27 cellular contexts compared by ENCODE assay signal in the genomic region with DNA sequence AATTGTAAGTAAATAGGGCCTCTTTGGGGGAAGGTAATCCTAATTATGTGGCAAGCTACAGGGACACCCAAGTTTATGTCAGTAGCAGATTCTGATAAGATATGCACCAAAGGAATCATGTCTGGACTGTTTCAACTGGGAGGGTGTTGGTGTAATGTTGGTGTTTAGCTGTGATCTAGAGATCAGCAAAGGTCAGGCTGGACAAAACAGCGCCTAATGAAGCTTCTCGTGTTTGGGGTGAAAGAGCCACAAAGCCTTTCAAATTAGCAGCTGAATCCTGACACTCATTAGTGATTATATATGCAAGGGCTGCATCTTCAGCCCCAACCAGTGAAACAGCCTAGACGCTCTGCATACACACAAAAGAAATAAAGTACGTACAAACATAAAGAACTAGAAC.
DNase-seq lines count a peak whose midpoint lies in the region; ATAC-seq and TF ChIP-seq lines count a peak whose summit lies in the region.
"Had no signal": no experiment of that assay in that cellular context is flagged by ENCODE, and none has a peak within 500 bp of the region (broad histone marks: within the 10 kb centered on the region; RNA-seq: fewer than 3 reads in every experiment).

No MANE protein-coding gene starts in this region.

- no peak overlapping the region for H4K91ac ChIP-seq in neuronal stem cell (ENCODE audit: low read depth, low read length, poor library complexity)

- DNase-seq in ELF-1 (ENCODE audit: low read depth, low spot score) (peak; percentile 30), ascending aorta (ENCODE audit: low spot score in 2 of 2) (no peak), left ventricle myocardium superior (no peak), neuronal stem cell (ENCODE audit: low spot score) (peak; percentile 75), HPDE6-E6E7 (ENCODE audit: extremely low spot score) (no peak), suprapubic skin (ENCODE audit: low spot score in 2 of 2) (no peak)
- DNase-seq in stimulated activated naive CD4-positive, alpha-beta T cell (lab: John Stamatoyannopoulos, UW), result no peak
- DNase-seq: 8988T; activated CD4-positive, alpha-beta T cell treated with anti-CD3 and anti-CD28 coated beads, Interleukin-2, amount 50 U/mL, for 48 hours; activated CD8-positive, alpha-beta memory T cell treated with anti-CD3 and anti-CD28 coated beads, Interleukin-2, amount 50 U/mL, for 4 hours; amygdala; caudate nucleus; dermis blood vessel endothelial cell; DND-41; IMR-90; islet precursor cell; mucosa of descending colon; NCI-H1092; NCI-H1930; NCI-H526 treated with DMSO at 0.1 percent for 48 hours; pancreas; Peyer's patch; SJCRH30; stimulated activated naive CD8-positive, alpha-beta T cell treated with anti-CD3 and anti-CD28 coated beads, Interleukin-15, Interleukin-2, amounts not matched to agents 100 U/mL and 50 U/mL, for 24 hours; T-helper 1 cell had no signal

- H3K9me3 ChIP-seq in ascending aorta (no peaks in the 10 kb centered on the region), neuronal stem cell (replicated peaks in 1 of 2; ENCODE audit: control insufficient read depth in 2 of 2, insufficient read depth in 1 of 2, low read depth in 1 of 2, low read length in 2 of 2) (no peaks in the 10 kb centered on the region), suprapubic skin (no peaks in the 10 kb centered on the region)
- H3K9me3 ChIP-seq: mucosa of descending colon, pancreas, Peyer's patch, SJCRH30 had no signal

- peak; percentile 29 for ATAC-seq in left ventricle myocardium superior
- no peak for ATAC-seq in HG02798 (IDR thresholded peaks at IDR 0.05; ENCODE audit: poor library complexity, unreplicated experiment)
- ATAC-seq: mucosa of descending colon; natural killer cell treated with Interleukin-12 subunit alpha and Interleukin-12 subunit beta and Interleukin-15 and Interleukin-18, amount 100 ng/mL, for 72 hours; pancreas; stimulated activated naive CD8-positive, alpha-beta T cell treated with anti-CD3 and anti-CD28 coated beads, Interleukin-15, Interleukin-2, amounts not matched to agents 100 U/mL and 50 U/mL, for 24 hours had no signal

- no peak for TF ChIP-seq EP300 in suprapubic skin (IDR thresholded peaks at IDR 0.05)

- H2BK120ac ChIP-seq in neuronal stem cell (ENCODE audit: low read depth, low read length), result no peak overlapping the region

- H3K27ac ChIP-seq in ascending aorta (peak overlapping the region; percentile 80), neuronal stem cell (replicated peaks; ENCODE audit: low read length) (no peak overlapping the region), suprapubic skin (no peak overlapping the region)
- H3K27ac ChIP-seq: pancreas, Peyer's patch, SJCRH30 had no signal

- no peak overlapping the region for H3K4ac ChIP-seq in neuronal stem cell (ENCODE audit: low read length)

- no peaks in the 10 kb centered on the region for H3K36me3 ChIP-seq in ascending aorta
- H3K36me3 ChIP-seq in neuronal stem cell (replicated peaks in 1 of 2; ENCODE audit: control insufficient read depth in 2 of 2, insufficient read depth in 2 of 2, low read length in 2 of 2), result no peaks in the 10 kb centered on the region
- no peaks in the 10 kb centered on the region for H3K36me3 ChIP-seq in suprapubic skin
- H3K36me3 ChIP-seq: pancreas, Peyer's patch had no signal

- H3K14ac ChIP-seq in neuronal stem cell (ENCODE audit: low read length), result no peak overlapping the region

- H3K4me2 ChIP-seq in neuronal stem cell (ENCODE audit: insufficient read depth, low read length, poor library complexity, severe bottlenecking), result no peak overlapping the region

- no peak for TF ChIP-seq POLR2A in suprapubic skin (IDR thresholded peaks at IDR 0.05)

- intact Hi-C loops in ascending aorta (cut with DNase I), result loop anchor here (2.0 to 5.0 kb wide), 2 partner anchors 82 to 105 kb away; no protein-coding TSS in a partner anchor
- intact Hi-C loops in left ventricle myocardium superior (cut with micrococcal nuclease), result no loop called here

- TF ChIP-seq CTCF in ascending aorta (IDR thresholded peaks at IDR 0.05) (no peak), suprapubic skin (IDR thresholded peaks at IDR 0.05) (no peak)

- H2BK5ac ChIP-seq in neuronal stem cell (ENCODE audit: low read length), result no peak overlapping the region

- H3K4me3 ChIP-seq in ascending aorta (peak overlapping the region in 1 of 2 donors; percentile 26), neuronal stem cell (ENCODE audit: low read length in 2 of 2) (no peak overlapping the region), suprapubic skin (no peak overlapping the region)
- H3K4me3 ChIP-seq: mucosa of descending colon, pancreas, Peyer's patch, SJCRH30 had no signal

- no CpG with 5 or more reads among the region's 4 CpGs for WGBS in neuronal stem cell (ENCODE audit: extremely low coverage in 2 of 2, insufficient read length in 2 of 2, insufficient replicate concordance in 1 of 2), 2 donors
- 83% methylated on average over 4 of the region's 4 CpGs for WGBS in suprapubic skin

- no peak overlapping the region for H2AK5ac ChIP-seq in neuronal stem cell (ENCODE audit: low read depth, low read length)

- H2BK15ac ChIP-seq in neuronal stem cell (ENCODE audit: low read length), result no peak overlapping the region

- H4K8ac ChIP-seq in neuronal stem cell (ENCODE audit: low read depth, low read length), result no peak overlapping the region

- H3K18ac ChIP-seq in neuronal stem cell (ENCODE audit: low read length), result no peak overlapping the region

- H2AFZ ChIP-seq in neuronal stem cell (ENCODE audit: low read length), result no peak overlapping the region

- H2BK12ac ChIP-seq in neuronal stem cell (ENCODE audit: low read length), result no peak overlapping the region

- H3K23ac ChIP-seq in neuronal stem cell (ENCODE audit: low read depth, low read length, poor library complexity), result no peak overlapping the region

- H3K27me3 ChIP-seq in ascending aorta, result no peaks in the 10 kb centered on the region
- H3K27me3 ChIP-seq in neuronal stem cell (ENCODE audit: control insufficient read depth in 3 of 3, insufficient read depth in 3 of 3, low read depth in 1 of 3, low read length in 3 of 3), result no peaks in the 10 kb centered on the region
- H3K27me3 ChIP-seq in suprapubic skin, result no peaks in the 10 kb centered on the region
- H3K27me3 ChIP-seq: pancreas, Peyer's patch, SJCRH30 had no signal

- no peaks in the 10 kb centered on the region for H3K79me1 ChIP-seq in neuronal stem cell (ENCODE audit: low read depth, low read length)

- H3K9ac ChIP-seq in neuronal stem cell (ENCODE audit: low read depth, low read length, poor library complexity), result no peak overlapping the region

- H3K4me1 ChIP-seq in ascending aorta, result peaks cover 6 to 34% of the 10 kb centered on the region in 2 donors
- H3K4me1 ChIP-seq in neuronal stem cell (ENCODE audit: control insufficient read depth in 2 of 2, insufficient read depth in 1 of 2, low read depth in 1 of 2, low read length in 2 of 2), result peaks cover 0 to 7% of the 10 kb centered on the region in 2 donors
- peaks cover 7% of the 10 kb centered on the region for H3K4me1 ChIP-seq in suprapubic skin
- H3K4me1 ChIP-seq: pancreas, Peyer's patch, SJCRH30 had no signal

Comparison
In these comparisons a context has a peak if more than half of its experiments do, and no peak if none do; other contexts are left out.
1. DNase-seq: peak in ELF-1 (single experiment) and neuronal stem cell (single experiment); none in ascending aorta (0 of 2), left ventricle myocardium superior (single experiment), stimulated activated naive CD4-positive, alpha-beta T cell (0 of 6), HPDE6-E6E7 (single experiment) and suprapubic skin (0 of 2).
2. H3K27ac ChIP-seq: peak in ascending aorta (2 of 2); none in neuronal stem cell (single experiment) and suprapubic skin (single experiment).